1 cellular context compared by ENCODE assay signal in genomic region chr11:111320728-111321568, GRCh38.
TF ChIP-seq lines count a peak whose summit lies in the region.

No MANE protein-coding gene starts in this region.

TF ChIP-seq in HepG2, 621 proteins besides CTCF, POLR2A, EP300 and RAD21 (continued from another document and continues in another):
- TF ChIP-seq TFE3 (CRISPR knock-in tag; IDR thresholded peaks at IDR 0.05) (no peak), HOXD1 (CRISPR knock-in tag; IDR thresholded peaks at IDR 0.05) (no peak), ZNF367 (CRISPR knock-in tag; IDR thresholded peaks at IDR 0.05; ENCODE audit: borderline replicate concordance) (no peak), CBX5 (CRISPR knock-in tag; IDR thresholded peaks at IDR 0.05; ENCODE audit: borderline replicate concordance) (no peak), SAP130 (CRISPR knock-in tag; IDR thresholded peaks at IDR 0.05; ENCODE audit: low read depth) (peak; percentile 33), PCBP1 (IDR thresholded peaks at IDR 0.05; ENCODE audit: borderline replicate concordance, low read depth, low read length) (no peak), SMC3 (IDR thresholded peaks at IDR 0.05; ENCODE audit: low read length) (no peak), ZNF530 (CRISPR knock-in tag; IDR thresholded peaks at IDR 0.05; ENCODE audit: low read depth) (no peak), E2F2 (CRISPR knock-in tag; IDR thresholded peaks at IDR 0.05; ENCODE audit: borderline replicate concordance) (no peak), THYN1 (CRISPR knock-in tag; IDR thresholded peaks at IDR 0.05; ENCODE audit: borderline replicate concordance, low read depth) (no peak), ZBTB40 (IDR thresholded peaks at IDR 0.05) (no peak), ZBTB40 (CRISPR knock-in tag; IDR thresholded peaks at IDR 0.05) (no peak), POLR2AphosphoS5 (IDR thresholded peaks at IDR 0.05; ENCODE audit: low read depth, low read length) (peak; percentile 41), GLI4 (CRISPR knock-in tag; IDR thresholded peaks at IDR 0.05; ENCODE audit: borderline replicate concordance) (no peak), MYC (CRISPR knock-in tag; IDR thresholded peaks at IDR 0.05; ENCODE audit: borderline replicate concordance) (no peak), AFF4 (CRISPR knock-in tag; IDR thresholded peaks at IDR 0.05) (no peak), ZBED4 (CRISPR knock-in tag; IDR thresholded peaks at IDR 0.05; ENCODE audit: borderline replicate concordance) (no peak), HNF1B (CRISPR knock-in tag; IDR thresholded peaks at IDR 0.05) (peak; percentile 85), MEIS1 (CRISPR knock-in tag; IDR thresholded peaks at IDR 0.05; ENCODE audit: borderline replicate concordance) (no peak), HHEX (CRISPR knock-in tag; IDR thresholded peaks at IDR 0.05) (no peak), RARG (CRISPR knock-in tag; IDR thresholded peaks at IDR 0.05; ENCODE audit: low read depth) (no peak), CREBL2 (CRISPR knock-in tag; IDR thresholded peaks at IDR 0.05; ENCODE audit: borderline replicate concordance) (no peak), KMT2A (CRISPR knock-in tag; IDR thresholded peaks at IDR 0.05) (no peak), ZNF460 (CRISPR knock-in tag; IDR thresholded peaks at IDR 0.05; ENCODE audit: borderline replicate concordance) (no peak), ZNF224 (CRISPR knock-in tag; IDR thresholded peaks at IDR 0.05) (no peak), MAF1 (CRISPR knock-in tag; IDR thresholded peaks at IDR 0.05; ENCODE audit: borderline replicate concordance) (no peak), ZNF570 (CRISPR knock-in tag; IDR thresholded peaks at IDR 0.05; ENCODE audit: borderline replicate concordance) (no peak), PHF8 (CRISPR knock-in tag; IDR thresholded peaks at IDR 0.05) (peak; percentile 26; the same call in 1 of the 2 replicates), LCORL (IDR thresholded peaks at IDR 0.05) (no peak), LCORL (CRISPR knock-in tag; IDR thresholded peaks at IDR 0.05) (peak; percentile 23; the same call in 1 of the 2 replicates), ZFP36L1 (CRISPR knock-in tag; IDR thresholded peaks at IDR 0.05) (no peak), U2AF1 (optimal IDR thresholded peaks at IDR 0.05; ENCODE audit: low read depth, low read length) (peak; percentile 55), CAMTA2 (CRISPR knock-in tag; IDR thresholded peaks at IDR 0.05; ENCODE audit: borderline replicate concordance) (no peak), ZNF770 (CRISPR knock-in tag; IDR thresholded peaks at IDR 0.05) (peak; percentile 89), YY1 (IDR thresholded peaks at IDR 0.05; ENCODE audit: insufficient read depth, insufficient replicate concordance, low read depth, low read length) (peak; percentile 87), SMARCC2 (IDR thresholded peaks at IDR 0.05) (no peak)
